Comparison of ENCODE assay signal across 17 cellular contexts in genomic region chr5:10648806-10649517, GRCh38.
DNase-seq lines count a peak whose midpoint lies in the region; ATAC-seq, FAIRE-seq and TF ChIP-seq lines count a peak whose summit lies in the region.
"Had no signal": no experiment of that assay in that cellular context is flagged by ENCODE, and none has a peak within 500 bp of the region (broad histone marks: within the 10 kb centered on the region; RNA-seq: fewer than 3 reads in every experiment).

No MANE protein-coding gene starts in this region.

- H3K27ac ChIP-seq in GM23338 (ENCODE audit: low read depth) (no peak overlapping the region), endodermal cell (ENCODE audit: low read depth, low read length) (no peak overlapping the region), spleen (no peak overlapping the region)
- no peak overlapping the region for H3K27ac ChIP-seq in CD8-positive, alpha-beta T cell (ENCODE audit: low read depth, low read length)
- H3K27ac ChIP-seq: BLaER1 had no signal

- POLR2A ChIA-PET in CD8-positive, alpha-beta T cell (lab: Charles Lee): no interaction called here

- H2AFZ ChIP-seq in GM23338: no peak overlapping the region

- H3K4me1 ChIP-seq in BE2C (0 out of 2 replicates have a peak, but pooled peaks cover 2% of the 10 kb centered on the region), GM23338 (ENCODE audit: insufficient read depth) (no peaks in the 10 kb centered on the region), endodermal cell (ENCODE audit: control insufficient read depth, insufficient read depth, low read length) (no peaks in the 10 kb centered on the region), spleen (peaks cover 0 to 18% (median 8%) of the 10 kb centered on the region in 6 donors)
- no peaks in the 10 kb centered on the region for H3K4me1 ChIP-seq in CD8-positive, alpha-beta T cell (ENCODE audit: insufficient read depth, low read length)
- H3K4me1 ChIP-seq: HAP-1 had no signal

- peak overlapping the region; percentile 59 for H3K4me3 ChIP-seq in BE2C (ENCODE audit: low read depth, low read length)
- peak overlapping the region; percentile 42; the same call in 1 of the 2 replicates for H3K4me3 ChIP-seq in GM23338
- H3K4me3 ChIP-seq in endodermal cell (ENCODE audit: low read length): no peak overlapping the region
- no peak overlapping the region for H3K4me3 ChIP-seq in spleen
- H3K4me3 ChIP-seq in CD8-positive, alpha-beta T cell (ENCODE audit: low read depth, low read length): no peak overlapping the region
- H3K4me3 ChIP-seq: BLaER1, HAP-1 had no signal

- no peak overlapping the region for H3K27ac Mint-ChIP-seq in GM23338
- H3K27ac Mint-ChIP-seq in endodermal cell: no peak overlapping the region
- no peak overlapping the region for H3K27ac Mint-ChIP-seq in CD8-positive, alpha-beta T cell

- no peaks in the 10 kb centered on the region for H3K9me2 ChIP-seq in GM23338 (ENCODE audit: insufficient read depth)
- H3K9me2 ChIP-seq: SK-N-SH had no signal

- H3K27me3 ChIP-seq in BE2C: no peaks in the 10 kb centered on the region
- H3K27me3 ChIP-seq in GM23338 (ENCODE audit: insufficient read depth): no peaks in the 10 kb centered on the region
- H3K27me3 ChIP-seq in endodermal cell (ENCODE audit: control insufficient read depth, insufficient read depth, low read length, poor library complexity, severe bottlenecking): no peaks in the 10 kb centered on the region
- H3K27me3 ChIP-seq in spleen (replicated peaks in 1 of 7): no peaks in the 10 kb centered on the region
- no peaks in the 10 kb centered on the region for H3K27me3 ChIP-seq in CD8-positive, alpha-beta T cell (ENCODE audit: insufficient read depth, low read length)
- H3K27me3 ChIP-seq: BLaER1 had no signal

- H3K9me3 Mint-ChIP-seq in GM23338 (no peaks in the 10 kb centered on the region), endodermal cell (no peaks in the 10 kb centered on the region)
- H3K9me3 Mint-ChIP-seq in CD8-positive, alpha-beta T cell: no peaks in the 10 kb centered on the region

- no peak for TF ChIP-seq POLR2A in spleen (IDR thresholded peaks at IDR 0.05)

- 0 out of 2 replicates have a peak, but pooled peaks cover 4% of the 10 kb centered on the region for H4K20me1 ChIP-seq in GM23338 (replicated peaks; ENCODE audit: insufficient read depth)

- no peak for TF ChIP-seq CTCF in BE2C (IDR thresholded peaks at IDR 0.05; ENCODE audit: low read depth, low read length)
- TF ChIP-seq CTCF in GM23338 (conservative IDR thresholded peaks at IDR 0.05; ENCODE audit: low read depth in 2 of 2): no peak
- TF ChIP-seq CTCF in endodermal cell (conservative IDR thresholded peaks at IDR 0.05): no peak
- TF ChIP-seq CTCF in spleen (IDR thresholded peaks at IDR 0.05 in 8 of 11, conservative IDR thresholded peaks at IDR 0.05 in 3 of 11): no peak
- no peak for TF ChIP-seq CTCF in CD8-positive, alpha-beta T cell (IDR thresholded peaks at IDR 0.05)
- TF ChIP-seq CTCF in D721Med (IDR thresholded peaks at IDR 0.05; ENCODE audit: insufficient read depth, missing control alignments): no peak

- H3K4me3 Mint-ChIP-seq in GM23338 (no peak overlapping the region), endodermal cell (no peak overlapping the region)
- no peak overlapping the region for H3K4me3 Mint-ChIP-seq in CD8-positive, alpha-beta T cell

- H3K36me3 Mint-ChIP-seq in GM23338 (ENCODE audit: low read depth): peaks cover 33% of the 10 kb centered on the region
- H3K36me3 Mint-ChIP-seq in endodermal cell (ENCODE audit: low read depth): peaks cover 7% of the 10 kb centered on the region
- H3K36me3 Mint-ChIP-seq in CD8-positive, alpha-beta T cell: no peaks in the 10 kb centered on the region

- no peak overlapping the region for H3K9ac ChIP-seq in endodermal cell (ENCODE audit: extremely low read depth, low read length, poor library complexity, severe bottlenecking)
- H3K9ac ChIP-seq: BLaER1, SK-N-SH had no signal

- CTCF ChIA-PET in CD8-positive, alpha-beta T cell (lab: Charles Lee): interaction anchor here (1.1 kb wide), 1 partner anchor 21 kb away, joined by 4 read pairs; no protein-coding TSS in a partner anchor

- intact Hi-C loops in spleen (cut with DNase I; ENCODE audit: low total_unique reads): no loop called here
- intact Hi-C loops in CD8-positive, alpha-beta T cell (cut with DNase I, micrococcal nuclease): no loop called here

- 96 to 97% methylated on average over 34 to 46 of the region's 46 CpGs for WGBS in endodermal cell (ENCODE audit: insufficient coverage in 1 of 2, insufficient read length in 1 of 2), 2 experiments
- WGBS in spleen, 5 donors: 89 to 98% (median 92%) methylated on average over 16 to 46 of the region's 46 CpGs

- H3F3A ChIP-seq in GM23338 (replicated peaks; ENCODE audit: low read depth): no peaks in the 10 kb centered on the region

- H3K9me3 ChIP-seq in BE2C (no peaks in the 10 kb centered on the region), endodermal cell (ENCODE audit: control insufficient read depth, low read length) (no peaks in the 10 kb centered on the region), spleen (no peaks in the 10 kb centered on the region)
- no peaks in the 10 kb centered on the region for H3K9me3 ChIP-seq in CD8-positive, alpha-beta T cell (ENCODE audit: low read length)
- H3K9me3 ChIP-seq: HAP-1, SK-N-SH had no signal

- DNase-seq in BE2C (peak; percentile 31), GM23338 (ENCODE audit: low spot score) (no peak), endodermal cell (peak; percentile 58), spleen (peak; percentile 64), SKM-1 (lab: John Stamatoyannopoulos, UW; ENCODE audit: unreplicated experiment) (no peak), D721Med (ENCODE audit: insufficient read length, low spot score) (no peak)
- DNase-seq in CD8-positive, alpha-beta T cell: no peak
- DNase-seq: DMS79, NCI-H1105 treated with DMSO at 0.1 percent for 48 hours, NCI-H187, NCI-H226, NCI-H524, SHP77 treated with DMSO at 0.1 percent for 48 hours had no signal

- H3K27me3 Mint-ChIP-seq in GM23338 (ENCODE audit: insufficient read depth, low read depth, poor library complexity) (peaks cover 3% of the 10 kb centered on the region), endodermal cell (ENCODE audit: insufficient read depth) (peaks cover 29% of the 10 kb centered on the region)
- H3K27me3 Mint-ChIP-seq in CD8-positive, alpha-beta T cell (ENCODE audit: low read depth): peaks cover 4% of the 10 kb centered on the region

- H3K79me2 ChIP-seq in GM23338 (replicated peaks; ENCODE audit: insufficient read depth): peaks cover 20% of the 10 kb centered on the region; the same call in 1 of the 2 replicates

- H3K36me3 ChIP-seq in BE2C (no peaks in the 10 kb centered on the region), GM23338 (ENCODE audit: insufficient read depth) (no peaks in the 10 kb centered on the region), endodermal cell (ENCODE audit: control insufficient read depth, insufficient read depth, low read length) (no peaks in the 10 kb centered on the region), spleen (peaks cover 0 to 53% (median 17%) of the 10 kb centered on the region in 6 donors)
- H3K36me3 ChIP-seq in CD8-positive, alpha-beta T cell (ENCODE audit: insufficient read depth, low read length): no peaks in the 10 kb centered on the region
- H3K36me3 ChIP-seq: HAP-1 had no signal

- H3K4me2 ChIP-seq in GM23338: 0 out of 2 replicates have a peak overlapping the region, but pooled peaks have one; percentile 51
- H3K4me2 ChIP-seq: BLaER1, SK-N-SH had no signal

- peak; percentile 54 for ATAC-seq in GM23338
- ATAC-seq in CD8-positive, alpha-beta T cell: no peak

- H3K4me1 Mint-ChIP-seq in GM23338 (no peaks in the 10 kb centered on the region; the same call in 2 of the 3 replicates), endodermal cell (no peaks in the 10 kb centered on the region)
- H3K4me1 Mint-ChIP-seq in CD8-positive, alpha-beta T cell (ENCODE audit: low read depth): peaks cover 1% of the 10 kb centered on the region

- FAIRE-seq in D721Med (lab: Jason Lieb, UNC): no peak
- FAIRE-seq: A204.1 had no signal

TF ChIP-seq in GM23338, 12 proteins besides CTCF, POLR2A, EP300 and RAD21:
- TF ChIP-seq NANOG (IDR thresholded peaks at IDR 0.05; ENCODE audit: borderline replicate concordance): no peak
- no peak for TF ChIP-seq CREB1 (CRISPR knock-in tag; IDR thresholded peaks at IDR 0.05; ENCODE audit: low read depth)

Comparison
In these comparisons a context has a peak if more than half of its experiments do, and no peak if none do; other contexts are left out.
1. DNase-seq: peak in BE2C (single experiment), endodermal cell (single experiment) and spleen (single experiment); none in GM23338 (single experiment), SKM-1 (single experiment), CD8-positive, alpha-beta T cell (0 of 7) and D721Med (single experiment).
2. H3K4me3 ChIP-seq: peak in BE2C (single experiment) and GM23338 (single experiment); none in endodermal cell (single experiment), spleen (0 of 8) and CD8-positive, alpha-beta T cell (single experiment).